In genomic region chrX:153727108-153727931, GRCh38 we compare ENCODE assay signal across 6 cellular contexts. TPM values are rescaled to one million over a fixed set of nuclear protein-coding genes. Genes with fewer than 3 reads are reported as not detected.
DNase-seq lines count a peak whose midpoint lies in the region; ATAC-seq and TF ChIP-seq lines count a peak whose summit lies in the region.

No MANE protein-coding gene starts in this region.

- ATAC-seq in HG03025 (IDR thresholded peaks at IDR 0.05; ENCODE audit: low FRiP score, unreplicated experiment), result no peak

- no peak for DNase-seq in activated naive CD4-positive, alpha-beta T cell treated with anti-CD3 and anti-CD28 coated beads, Interleukin-2, amount 10 ng/mL, durations not matched to agents 7 days and 5 days
- DNase-seq in activated naive CD4-positive, alpha-beta T cell (lab: John Stamatoyannopoulos, UW), result no peak
- DNase-seq in choroid plexus epithelial cell (ENCODE audit: low read depth), result peak; percentile 9
- DNase-seq in osteocyte (ENCODE audit: extremely low spot score, unreplicated experiment), result no peak
- no peak for DNase-seq in activated CD8-positive, alpha-beta memory T cell treated with anti-CD3 and anti-CD28 coated beads, Interleukin-2, amount 50 U/mL, for 48 hours

- H3K4me3 ChIP-seq in choroid plexus epithelial cell (ENCODE audit: low read depth, low read length), result no peak overlapping the region

- TF ChIP-seq CTCF in choroid plexus epithelial cell (conservative IDR thresholded peaks at IDR 0.05; ENCODE audit: low read depth, low read length) (no peak), osteocyte (IDR thresholded peaks at IDR 0.05) (no peak)

- H3K4me3 Mint-ChIP-seq in activated naive CD4-positive, alpha-beta T cell treated with anti-CD3 and anti-CD28 coated beads, Interleukin-2, amount 10 ng/mL, durations not matched to agents 7 days and 5 days, result peak overlapping the region; percentile 67
- peak overlapping the region; percentile 58 for H3K4me3 Mint-ChIP-seq in osteocyte (ENCODE audit: unreplicated experiment)

- CTCF ChIA-PET in activated naive CD4-positive, alpha-beta T cell treated with anti-CD3 and anti-CD28 coated beads, Interleukin-2, amount 10 ng/mL, durations not matched to agents 7 days and 5 days (lab: Charles Lee), result no interaction called here

- H3K4me1 Mint-ChIP-seq in activated naive CD4-positive, alpha-beta T cell treated with anti-CD3 and anti-CD28 coated beads, Interleukin-2, amount 10 ng/mL, durations not matched to agents 7 days and 5 days, result peaks cover 41% of the 10 kb centered on the region
- H3K4me1 Mint-ChIP-seq in osteocyte (ENCODE audit: unreplicated experiment), result peaks cover 29% of the 10 kb centered on the region

- H3K27me3 Mint-ChIP-seq in activated naive CD4-positive, alpha-beta T cell treated with anti-CD3 and anti-CD28 coated beads, Interleukin-2, amount 10 ng/mL, durations not matched to agents 7 days and 5 days, result no peaks in the 10 kb centered on the region
- H3K27me3 Mint-ChIP-seq in osteocyte (ENCODE audit: unreplicated experiment), result no peaks in the 10 kb centered on the region

- peaks cover 9% of the 10 kb centered on the region for H3K9me3 Mint-ChIP-seq in activated naive CD4-positive, alpha-beta T cell treated with anti-CD3 and anti-CD28 coated beads, Interleukin-2, amount 10 ng/mL, durations not matched to agents 7 days and 5 days
- peaks cover 10% of the 10 kb centered on the region for H3K9me3 Mint-ChIP-seq in osteocyte (ENCODE audit: unreplicated experiment)

- peak overlapping the region; percentile 76 for H3K27ac Mint-ChIP-seq in activated naive CD4-positive, alpha-beta T cell treated with anti-CD3 and anti-CD28 coated beads, Interleukin-2, amount 10 ng/mL, durations not matched to agents 7 days and 5 days
- peak overlapping the region; percentile 77 for H3K27ac Mint-ChIP-seq in osteocyte (ENCODE audit: unreplicated experiment)

- peaks cover 26% of the 10 kb centered on the region for H3K36me3 Mint-ChIP-seq in activated naive CD4-positive, alpha-beta T cell treated with anti-CD3 and anti-CD28 coated beads, Interleukin-2, amount 10 ng/mL, durations not matched to agents 7 days and 5 days
- peaks cover 14% of the 10 kb centered on the region for H3K36me3 Mint-ChIP-seq in osteocyte (ENCODE audit: unreplicated experiment)

RNA-seq across cellular contexts. Expression of gene ABCD1, which starts 2.7 kb away (rescaled TPM):
- total RNA-seq in osteocyte, result 19.7 and 22.3 TPM in 2 replicates

RNA-seq across cellular contexts. Expression of gene BCAP31, which starts 3.1 kb away (rescaled TPM):
- 172 and 188 TPM in 2 replicates for total RNA-seq in osteocyte

RNA-seq across cellular contexts. Expression of gene PLXNB3, which starts 36.7 kb away (rescaled TPM):
- 8.7 and 9.1 TPM in 2 replicates for total RNA-seq in osteocyte

RNA-seq across cellular contexts. Expression of gene SLC6A8, which starts 39.6 kb away (rescaled TPM):
- 74.1 and 77.0 TPM in 2 replicates for total RNA-seq in osteocyte

RNA-seq across cellular contexts. Expression of gene SRPK3, which starts 53.5 kb away (rescaled TPM):
- total RNA-seq in osteocyte, result not detected in 2 replicates
